8 cellular contexts compared by ENCODE assay signal in genomic region chr11:61899146-61899841, GRCh38. TPM values are rescaled to one million over a fixed set of nuclear protein-coding genes. Genes with fewer than 3 reads are reported as not detected.
DNase-seq lines count a peak whose midpoint lies in the region; ATAC-seq and TF ChIP-seq lines count a peak whose summit lies in the region.

No MANE protein-coding gene starts in this region.

- peak; percentile 99 for TF ChIP-seq CTCF in SU-DHL-6 (IDR thresholded peaks at IDR 0.05; ENCODE audit: insufficient read depth, low read length, poor library complexity, severe bottlenecking)
- peak; percentile 99 for TF ChIP-seq CTCF in cardiac muscle cell (IDR thresholded peaks at IDR 0.05; ENCODE audit: low read depth, low read length)

- H4K20me1 ChIP-seq in SU-DHL-6 (ENCODE audit: low read depth, low read length), result no peaks in the 10 kb centered on the region

- DNase-seq in Daoy (ENCODE audit: low read depth) (peak; percentile 84), HAP-1 (ENCODE audit: low spot score in 2 of 2) (peak; percentile 64 to 93), NCI-H128 (lab: John Stamatoyannopoulos, UW; ENCODE audit: unreplicated experiment) (peak; percentile 34), cardiac muscle cell (ENCODE audit: low read depth in 1 of 2, low spot score in 1 of 2) (peak; percentile 80), putamen (ENCODE audit: low spot score) (peak; percentile 64)
- DNase-seq in activated naive CD4-positive, alpha-beta T cell treated with anti-CD3 and anti-CD28 coated beads, Interleukin-2, amount 50 U/mL, for 72 hours (ENCODE audit: low spot score in 2 of 2), result peak; percentile 85 to 98

- no peak overlapping the region for H3K4me3 ChIP-seq in HAP-1
- no peak overlapping the region for H3K4me3 ChIP-seq in SU-DHL-6 (ENCODE audit: insufficient read depth, low read length, poor library complexity, severe bottlenecking)
- no peak overlapping the region for H3K4me3 ChIP-seq in cardiac muscle cell

- H3K9me3 ChIP-seq in HAP-1 (no peaks in the 10 kb centered on the region), SU-DHL-6 (ENCODE audit: insufficient read depth, low read length) (no peaks in the 10 kb centered on the region), cardiac muscle cell (ENCODE audit: low read depth) (no peaks in the 10 kb centered on the region)

- in situ Hi-C loops in HAP-1 (cut with MboI; ENCODE audit: low sequenced_read_pairs), result loop anchor here (5.0 kb wide), 3 partner anchors 48 to 208 kb away; no protein-coding TSS in a partner anchor

- H3K27me3 ChIP-seq in HAP-1 (ENCODE audit: low read depth) (no peaks in the 10 kb centered on the region), SU-DHL-6 (ENCODE audit: low read length) (no peaks in the 10 kb centered on the region), cardiac muscle cell (no peaks in the 10 kb centered on the region)

- no peaks in the 10 kb centered on the region for H3K79me2 ChIP-seq in SU-DHL-6 (ENCODE audit: insufficient read depth, low read length)

- peak; percentile 91 to 92 for ATAC-seq in activated naive CD4-positive, alpha-beta T cell treated with anti-CD3 and anti-CD28 coated beads, Interleukin-2, amount 50 U/mL, for 72 hours
- ATAC-seq in HG02938 (IDR thresholded peaks at IDR 0.05; ENCODE audit: unreplicated experiment), result no peak

- no peak overlapping the region for H3K9ac ChIP-seq in SU-DHL-6 (ENCODE audit: low read length)

- H3K27ac ChIP-seq in SU-DHL-6 (ENCODE audit: low read depth, low read length) (no peak overlapping the region), cardiac muscle cell (no peak overlapping the region)

- H2AFZ ChIP-seq in SU-DHL-6 (ENCODE audit: low read depth, low read length, severe bottlenecking), result no peak overlapping the region

- H3K36me3 ChIP-seq in HAP-1 (replicated peaks), result no peaks in the 10 kb centered on the region; the same call in 1 of the 2 replicates
- no peaks in the 10 kb centered on the region for H3K36me3 ChIP-seq in SU-DHL-6 (ENCODE audit: low read length)
- H3K36me3 ChIP-seq in cardiac muscle cell, result no peaks in the 10 kb centered on the region

- H3F3A ChIP-seq in SU-DHL-6 (ENCODE audit: insufficient read depth), result no peaks in the 10 kb centered on the region

- no peaks in the 10 kb centered on the region for H3K9me3 Mint-ChIP-seq in activated naive CD4-positive, alpha-beta T cell treated with anti-CD3 and anti-CD28 coated beads, Interleukin-2, amount 50 U/mL, for 72 hours

- H3K4me1 ChIP-seq in HAP-1 (no peaks in the 10 kb centered on the region), cardiac muscle cell (ENCODE audit: low read depth) (no peaks in the 10 kb centered on the region)

- no peaks in the 10 kb centered on the region for H3K36me3 Mint-ChIP-seq in activated naive CD4-positive, alpha-beta T cell treated with anti-CD3 and anti-CD28 coated beads, Interleukin-2, amount 50 U/mL, for 72 hours

- H3K9me2 ChIP-seq in SU-DHL-6 (replicated peaks; ENCODE audit: insufficient read depth, low read length), result no peaks in the 10 kb centered on the region

- peak overlapping the region; percentile 37 to 76 for H3K27ac Mint-ChIP-seq in activated naive CD4-positive, alpha-beta T cell treated with anti-CD3 and anti-CD28 coated beads, Interleukin-2, amount 50 U/mL, for 72 hours

- no peak overlapping the region for H3K4me2 ChIP-seq in SU-DHL-6 (ENCODE audit: low read depth, low read length, poor library complexity, severe bottlenecking)

RNA-seq across cellular contexts. Expression of gene FADS3, which starts 7.9 kb away (rescaled TPM):
- 24.9 and 43.1 TPM in 2 replicates for total RNA-seq in Daoy (2014; rRNA removed; shearing (Covaris generic))
- 10 to 100 TPM in 1 of 2 donors, 1 to 10 TPM in 1; 8.8 to 11.4 TPM for total RNA-seq in activated naive CD4-positive, alpha-beta T cell treated with anti-CD3 and anti-CD28 coated beads, Interleukin-2, amount 50 U/mL, for 72 hours
- total RNA-seq in cardiac muscle cell, result 42.0 and 42.9 TPM in 2 replicates
- polyA plus RNA-seq in cardiac muscle cell, result 45.0 and 48.0 TPM in 2 replicates

RNA-seq across cellular contexts. Expression of gene RAB3IL1, which starts 18.1 kb away (rescaled TPM):
- total RNA-seq in Daoy (2014; rRNA removed; shearing (Covaris generic)), result 0.40 and 2.2 TPM in 2 replicates
- total RNA-seq in activated naive CD4-positive, alpha-beta T cell treated with anti-CD3 and anti-CD28 coated beads, Interleukin-2, amount 50 U/mL, for 72 hours, result under 1 TPM in 1 of 2 donors, not detected in 1; 0.33 TPM
- total RNA-seq in cardiac muscle cell, result 6.7 and 11.6 TPM in 2 replicates
- 8.3 and 14.6 TPM in 2 replicates for polyA plus RNA-seq in cardiac muscle cell

RNA-seq across cellular contexts. Expression of gene BEST1, which starts 50.9 kb away (rescaled TPM):
- 0.65 TPM in 1 of 2 replicates, not detected in the other for total RNA-seq in Daoy (2014; rRNA removed; shearing (Covaris generic))
- under 1 TPM; 0.18 to 0.58 TPM for total RNA-seq in activated naive CD4-positive, alpha-beta T cell treated with anti-CD3 and anti-CD28 coated beads, Interleukin-2, amount 50 U/mL, for 72 hours
- total RNA-seq in cardiac muscle cell, result 0.27 and 0.39 TPM in 2 replicates
- polyA plus RNA-seq in cardiac muscle cell, result 0.17 and 0.34 TPM in 2 replicates

Comparison
In these comparisons a context has a peak if more than half of its experiments do, and no peak if none do; other contexts are left out.
1. DNase-seq: peak in every context shown above with its lines; median percentile 92 in activated naive CD4-positive, alpha-beta T cell treated with anti-CD3 and anti-CD28 coated beads, Interleukin-2, amount 50 U/mL, for 72 hours; 84 in Daoy; 80 in cardiac muscle cell; 78 in HAP-1; 64 in putamen; 34 in NCI-H128.